In the genomic region with DNA sequence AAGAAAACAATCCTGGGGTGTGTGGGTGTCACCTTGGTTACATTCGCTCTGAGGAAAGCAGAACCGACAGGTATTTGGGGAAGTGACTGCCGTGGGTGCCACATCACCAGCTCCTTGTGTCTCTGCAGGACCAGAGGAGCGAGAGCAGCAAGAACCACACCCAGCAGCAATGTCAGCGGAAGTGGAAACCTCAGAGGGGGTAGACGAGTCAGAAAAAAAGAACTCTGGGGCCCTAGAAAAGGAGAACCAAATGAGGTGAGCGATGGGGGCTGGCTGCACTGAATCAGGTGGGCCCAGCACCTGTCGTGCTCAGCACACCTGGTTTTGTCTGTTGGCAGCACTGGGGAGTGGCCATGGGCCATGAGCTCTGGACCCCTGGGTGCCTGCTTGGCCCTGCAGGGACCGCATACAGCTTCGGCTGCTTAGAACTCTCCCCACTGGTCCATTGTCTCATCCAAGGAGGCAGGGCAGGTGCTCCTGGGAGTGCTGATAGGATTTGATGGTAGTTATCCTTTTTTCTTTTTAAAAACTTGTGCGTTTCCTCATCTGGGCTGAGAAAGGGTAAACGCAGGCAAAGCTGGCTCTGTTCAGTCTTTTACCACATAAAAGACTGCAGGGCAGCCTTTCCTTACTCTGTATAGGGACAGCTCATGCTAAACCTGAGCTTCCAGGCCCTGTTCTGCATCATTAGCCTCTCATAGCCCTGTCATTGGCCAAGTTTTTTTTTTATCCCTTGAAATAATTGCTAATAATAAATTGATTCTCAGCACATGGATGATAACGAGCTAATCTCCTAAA, we compare ENCODE assay signal across 8 cellular contexts.
A peak's percentile ranks its signal among the peaks of the same experiment; 100 is the strongest.
DNase-seq lines count a peak whose midpoint lies in the region; ATAC-seq and FAIRE-seq lines count a peak whose summit lies in the region.

No MANE protein-coding gene starts in this region.

- FAIRE-seq in HTR-8/SVneo (lab: Jason Lieb, UNC), result no peak

- peak in 3 of 4 experiments; percentile 12 to 53 (median 52) for DNase-seq in activated CD4-positive, CD25-positive, alpha-beta regulatory T cell (lab: John Stamatoyannopoulos, UW)
- peak; percentile 78 for DNase-seq in effector CD4-positive, alpha-beta T cell
- DNase-seq in stimulated activated CD8-positive, alpha-beta memory T cell treated with anti-CD3 and anti-CD28 coated beads, Interleukin-12 subunit alpha, Interleukin-12 subunit beta, amount 100 ng/mL, for 1 hour (ENCODE audit: low read depth), result peak; percentile 65
- DNase-seq in midbrain (lab: John Stamatoyannopoulos, UW), result no peak
- no peak for DNase-seq in HTR-8/SVneo (ENCODE audit: insufficient read length, low spot score)
- DNase-seq in NCI-H1694 treated with DMSO at 0.1 percent for 48 hours (lab: John Stamatoyannopoulos, UW), result no peak

- peak; percentile 89 for ATAC-seq in GM18511 (IDR thresholded peaks at IDR 0.05; ENCODE audit: unreplicated experiment)
- peak; percentile 60 for ATAC-seq in HG03045 (IDR thresholded peaks at IDR 0.05; ENCODE audit: unreplicated experiment)

Comparison
In these comparisons a context has a peak if more than half of its experiments do, and no peak if none do; other contexts are left out.
1. DNase-seq: peak in activated CD4-positive, CD25-positive, alpha-beta regulatory T cell (3 of 4), effector CD4-positive, alpha-beta T cell (single experiment) and stimulated activated CD8-positive, alpha-beta memory T cell treated with anti-CD3 and anti-CD28 coated beads, Interleukin-12 subunit alpha, Interleukin-12 subunit beta, amount 100 ng/mL, for 1 hour (single experiment); none in midbrain (single experiment), HTR-8/SVneo (single experiment) and NCI-H1694 treated with DMSO at 0.1 percent for 48 hours (single experiment).